In genomic region chr2:152228215-152228614, GRCh38 we compare ENCODE assay signal across 17 cellular contexts. TPM values are rescaled to one million over a fixed set of nuclear protein-coding genes. Genes with fewer than 3 reads are reported as not detected.
DNase-seq lines count a peak whose midpoint lies in the region; ATAC-seq, FAIRE-seq and TF ChIP-seq lines count a peak whose summit lies in the region.
"Had no signal": no experiment of that assay in that cellular context is flagged by ENCODE, and none has a peak within 500 bp of the region (broad histone marks: within the 10 kb centered on the region; RNA-seq: fewer than 3 reads in every experiment).

No MANE protein-coding gene starts in this region.

- H2AFZ ChIP-seq in HepG2 (ENCODE audit: low read length): peak overlapping the region; percentile 4

- H3K9me3 ChIP-seq in HepG2 (ENCODE audit: low read length): no peaks in the 10 kb centered on the region
- no peaks in the 10 kb centered on the region for H3K9me3 ChIP-seq in right lobe of liver
- H3K9me3 ChIP-seq in thyroid gland: no peaks in the 10 kb centered on the region
- no peaks in the 10 kb centered on the region for H3K9me3 ChIP-seq in WERI-Rb-1 (ENCODE audit: severe bottlenecking)
- H3K9me3 ChIP-seq: psoas muscle had no signal

- no peak overlapping the region for H3K4me3 ChIP-seq in HepG2 (replicated peaks in 1 of 3; ENCODE audit: insufficient read depth in 1 of 3, low read depth in 2 of 3, low read length in 3 of 3)
- H3K4me3 ChIP-seq in right lobe of liver: no peak overlapping the region
- H3K4me3 ChIP-seq in fibroblast of pulmonary artery (replicated peaks; ENCODE audit: low read depth, low read length): no peak overlapping the region
- H3K4me3 ChIP-seq in thyroid gland (replicated peaks in 1 of 3): no peak overlapping the region
- H3K4me3 ChIP-seq in WERI-Rb-1 (ENCODE audit: low read depth, low read length): no peak overlapping the region
- H3K4me3 ChIP-seq: psoas muscle had no signal

- TF ChIP-seq RAD21 in HepG2 (CRISPR knock-in tag; IDR thresholded peaks at IDR 0.05): no peak

- in situ Hi-C loops in HepG2 (cut with HindIII; ENCODE audit: extremely low pct_ligation_motif_present, low pct_unique_long_range_greater_than_20kb): no loop called here

- no peak overlapping the region for H3K4me2 ChIP-seq in HepG2 (ENCODE audit: low read depth, low read length)

- no peak for FAIRE-seq in HepG2 (lab: Jason Lieb, UNC)

- no peak overlapping the region for H3K9ac ChIP-seq in HepG2 (ENCODE audit: insufficient read depth, low read depth, low read length)

- POLR2A ChIA-PET in HepG2 (lab: Yijun Ruan, JAX): no interaction called here

- CTCF ChIA-PET in HepG2 (lab: Yijun Ruan, JAX; ENCODE audit: low intra/inter-chr PET ratio, low total read pairs): no interaction called here

- no peak for DNase-seq in HepG2 (ENCODE audit: low spot score)
- no peak for DNase-seq in right lobe of liver
- DNase-seq in fibroblast of pulmonary artery (ENCODE audit: low read depth): peak; percentile 53
- DNase-seq in sciatic nerve (ENCODE audit: low spot score): no peak
- DNase-seq in thyroid gland: no peak
- DNase-seq in WERI-Rb-1: no peak
- DNase-seq in NCI-H1436 (lab: John Stamatoyannopoulos, UW): no peak
- DNase-seq: ACHN; activated CD8-positive, alpha-beta memory T cell treated with anti-CD3 and anti-CD28 coated beads, Interleukin-2, amount 10 ng/mL, durations not matched to agents 7 days and 5 days; activated effector memory CD4-positive, alpha-beta T cell treated with anti-CD3 and anti-CD28 coated beads, Interleukin-2, amount 50 U/mL, for 16 hours; dermis blood vessel endothelial cell; left colon; naive thymus-derived CD4-positive, alpha-beta T cell; NCI-H1092; psoas muscle; T-cell had no signal

- TF ChIP-seq CTCF in HepG2 (CRISPR knock-in tag; IDR thresholded peaks at IDR 0.05): no peak
- no peak for TF ChIP-seq CTCF in right lobe of liver (IDR thresholded peaks at IDR 0.05)
- no peak for TF ChIP-seq CTCF in fibroblast of pulmonary artery (IDR thresholded peaks at IDR 0.05; ENCODE audit: low read length, missing control alignments)
- TF ChIP-seq CTCF in thyroid gland (IDR thresholded peaks at IDR 0.05): no peak
- TF ChIP-seq CTCF in WERI-Rb-1 (IDR thresholded peaks at IDR 0.05; ENCODE audit: low read depth, low read length): no peak

- no TSS peak for BruUV-seq in HepG2 (replicated peaks; lab: Mats Ljungman, UMichigan)

- H3K27ac ChIP-seq in HepG2 (ENCODE audit: extremely low read length, insufficient read depth, low read length): no peak overlapping the region
- no peak overlapping the region for H3K27ac ChIP-seq in right lobe of liver
- no peak overlapping the region for H3K27ac ChIP-seq in thyroid gland
- H3K27ac ChIP-seq in WERI-Rb-1: no peak overlapping the region
- H3K27ac ChIP-seq: psoas muscle had no signal

- TF ChIP-seq EP300 in HepG2 (IDR thresholded peaks at IDR 0.05; ENCODE audit: low read depth in 2 of 2, low read length in 2 of 2) (no peak), HepG2 (CRISPR knock-in tag; IDR thresholded peaks at IDR 0.05; ENCODE audit: borderline replicate concordance) (no peak)

- H3K79me2 ChIP-seq in HepG2 (ENCODE audit: insufficient read depth, low read length): no peaks in the 10 kb centered on the region

- H3K27me3 ChIP-seq in HepG2 (ENCODE audit: control insufficient read depth in 1 of 2, insufficient read depth in 2 of 2, low read length in 2 of 2) (peaks cover 0 to 4% of the 10 kb centered on the region in 2 experiments; a peak in 3 of 5 replicates), right lobe of liver (no peaks in the 10 kb centered on the region), thyroid gland (no peaks in the 10 kb centered on the region), WERI-Rb-1 (ENCODE audit: insufficient read depth, low read depth, severe bottlenecking) (no peaks in the 10 kb centered on the region)

- H4K20me1 ChIP-seq in HepG2 (ENCODE audit: insufficient read depth, low read length): no peaks in the 10 kb centered on the region

- TF ChIP-seq POLR2A in HepG2 (IDR thresholded peaks at IDR 0.05; ENCODE audit: insufficient read depth in 1 of 2, low read depth in 2 of 2, low read length in 2 of 2): no peak
- TF ChIP-seq POLR2A in right lobe of liver (IDR thresholded peaks at IDR 0.05): no peak
- no peak for TF ChIP-seq POLR2A in thyroid gland (IDR thresholded peaks at IDR 0.05)

- peaks cover 9% of the 10 kb centered on the region for H3K4me1 ChIP-seq in HepG2 (ENCODE audit: insufficient read depth, low read length)
- peaks cover 0 to 6% (median 1%) of the 10 kb centered on the region in 4 donors for H3K4me1 ChIP-seq in right lobe of liver
- peaks cover 0 to 9% of the 10 kb centered on the region in 2 donors for H3K4me1 ChIP-seq in thyroid gland

- H3K36me3 ChIP-seq in HepG2 (replicated peaks in 1 of 2; ENCODE audit: control insufficient read depth in 1 of 2, insufficient read depth in 2 of 2, low read length in 2 of 2) (no peaks in the 10 kb centered on the region), right lobe of liver (no peaks in the 10 kb centered on the region), thyroid gland (no peaks in the 10 kb centered on the region), WERI-Rb-1 (no peaks in the 10 kb centered on the region)

- intact Hi-C loops in HepG2 (cut with micrococcal nuclease; ENCODE audit: unreplicated experiment): no loop called here
- intact Hi-C loops in right lobe of liver (cut with DNase I): no loop called here
- intact Hi-C loops in sciatic nerve (cut with DNase I): no loop called here
- intact Hi-C loops in thyroid gland (cut with DNase I): no loop called here

- ATAC-seq in HepG2 (no peak), right lobe of liver (no peak), sciatic nerve (peak; percentile 79), GM19452 (IDR thresholded peaks at IDR 0.05; ENCODE audit: unreplicated experiment) (no peak)
- ATAC-seq: activated CD8-positive, alpha-beta memory T cell treated with anti-CD3 and anti-CD28 coated beads, Interleukin-2, amount 10 ng/mL, durations not matched to agents 7 days and 5 days; naive thymus-derived CD4-positive, alpha-beta T cell; psoas muscle; T-cell had no signal

- WGBS in HepG2 (ENCODE audit: low lambda C conversion rate): 18% methylated on average over 2 of the region's 2 CpGs
- WGBS in right lobe of liver (ENCODE audit: insufficient coverage, low coverage, low lambda C conversion rate, missing lambda C conversion rate): 90% methylated on average over 2 of the region's 2 CpGs
- WGBS in thyroid gland, 2 donors: 79 to 82% methylated on average over 2 of the region's 2 CpGs

TF ChIP-seq in HepG2, 621 proteins besides CTCF, POLR2A, EP300 and RAD21 (continues in another document):
- TF ChIP-seq RFX1 (IDR thresholded peaks at IDR 0.05) (no peak), HMGXB3 (CRISPR knock-in tag; IDR thresholded peaks at IDR 0.05; ENCODE audit: borderline replicate concordance) (no peak)

RNA-seq across cellular contexts. Expression of gene STAM2, which starts 52.7 kb away (rescaled TPM):
- 24.1 and 29.2 TPM in 2 replicates for total RNA-seq in HepG2 (2016; rRNA removed; fragmentation: Illumina TruSeq; extraction: Trizol)
- 9.6 and 10.8 TPM in 2 replicates for total RNA-seq in HepG2 (2016; cell fraction: cytosol; rRNA removed; fragmentation: Illumina TruSeq; extraction: Trizol; ENCODE audit: low read depth)
- total RNA-seq in HepG2 (2016; cell fraction: insoluble cytoplasmic fraction; rRNA removed; fragmentation: Illumina TruSeq; extraction: Trizol): 23.1 and 32.1 TPM in 2 replicates
- total RNA-seq in HepG2 (2016; cell fraction: membrane; rRNA removed; fragmentation: Illumina TruSeq; extraction: Trizol): 10.5 and 11.3 TPM in 2 replicates
- total RNA-seq in HepG2 (2016; cell fraction: nucleus; rRNA removed; fragmentation: Illumina TruSeq; extraction: Trizol): 20.7 and 24.7 TPM in 2 replicates
- 12.6 and 14.7 TPM in 2 replicates for polyA plus RNA-seq in HepG2 (2011; rRNA removed)
- 4.3 and 6.5 TPM in 2 replicates for polyA plus RNA-seq in HepG2 (2011; cell fraction: cytosol; rRNA removed)
- polyA plus RNA-seq in HepG2 (2011; cell fraction: nucleus; rRNA removed): 12.5 and 14.1 TPM in 2 replicates
- 8.5 and 10.2 TPM in 2 replicates for polyA plus RNA-seq in HepG2 (2012)
- polyA plus RNA-seq in HepG2 (2016; cell fraction: cytosol; fragmentation: Illumina TruSeq; extraction: Trizol; ENCODE audit: low read depth): 1.3 and 1.4 TPM in 2 replicates
- polyA plus RNA-seq in HepG2 (2016; cell fraction: insoluble cytoplasmic fraction; fragmentation: Illumina TruSeq; extraction: Trizol; ENCODE audit: low read depth): 16.8 and 16.9 TPM in 2 replicates
- 1.7 and 1.9 TPM in 2 replicates for polyA plus RNA-seq in HepG2 (2016; cell fraction: membrane; fragmentation: Illumina TruSeq; extraction: Trizol; ENCODE audit: low read depth)
- 18.3 and 23.4 TPM in 2 replicates for polyA plus RNA-seq in HepG2 (2016; cell fraction: nucleus; fragmentation: Illumina TruSeq; extraction: Trizol; ENCODE audit: insufficient read depth, low read depth)
- polyA minus RNA-seq in HepG2 (2011; rRNA and poly(A)+ RNA removed; ENCODE audit: low replicate concordance): 11.8 and 17.5 TPM in 2 replicates
- 16.4 and 23.1 TPM in 2 replicates for polyA minus RNA-seq in HepG2 (2011; cell fraction: cytosol; rRNA and poly(A)+ RNA removed)
- 34.6 and 39.1 TPM in 2 replicates for polyA minus RNA-seq in HepG2 (2011; cell fraction: nucleus; rRNA and poly(A)+ RNA removed)
- 10 to 100 TPM; 12.1 to 18.6 (median 14.2) TPM for total RNA-seq in right lobe of liver
- 42.1 TPM for total RNA-seq in sciatic nerve
- total RNA-seq in thyroid gland: 10 to 100 TPM; 62.1 to 70.6 (median 63.4) TPM
